Comparison of ENCODE assay signal across 1 cellular context in genomic region chrX:149504226-149504914, GRCh38.
TF ChIP-seq lines count a peak whose summit lies in the region.

No MANE protein-coding gene starts in this region.

TF ChIP-seq in K562, 482 proteins besides CTCF, POLR2A, EP300 and RAD21 (continued from another document):
- TF ChIP-seq ETV6 (IDR thresholded peaks at IDR 0.05; ENCODE audit: borderline replicate concordance in 1 of 2, low read depth in 2 of 2, low read length in 1 of 2) (no peak), ETV6 (CRISPR knock-in tag; IDR thresholded peaks at IDR 0.05; ENCODE audit: borderline replicate concordance) (no peak), LARP7 (IDR thresholded peaks at IDR 0.05) (0 out of 2 replicates have a peak, but pooled peaks have one; percentile 44), ZNF395 (CRISPR knock-in tag; IDR thresholded peaks at IDR 0.05) (no peak), GMEB1 (CRISPR knock-in tag; IDR thresholded peaks at IDR 0.05) (no peak), ZBTB2 (IDR thresholded peaks at IDR 0.05) (no peak), ESRRA (IDR thresholded peaks at IDR 0.05; ENCODE audit: borderline replicate concordance, low read depth) (no peak), ZNF239 (CRISPR knock-in tag; IDR thresholded peaks at IDR 0.05) (no peak), BCOR (IDR thresholded peaks at IDR 0.05) (no peak), HNRNPL (IDR thresholded peaks at IDR 0.05; ENCODE audit: low read depth, low read length) (no peak), TAF15 (IDR thresholded peaks at IDR 0.05; ENCODE audit: low read depth, low read length) (no peak), ZFP36 (IDR thresholded peaks at IDR 0.05; ENCODE audit: low read depth, low read length, partially characterized antibody) (no peak), ZHX1 (conservative IDR thresholded peaks at IDR 0.05; ENCODE audit: low read length) (no peak), EP400 (IDR thresholded peaks at IDR 0.05) (0 out of 2 replicates have a peak, but pooled peaks have one; percentile 29), FOXA3 (CRISPR knock-in tag; conservative IDR thresholded peaks at IDR 0.05 in 1 of 2, IDR thresholded peaks at IDR 0.05 in 1 of 2) (no peak), HDAC1 (IDR thresholded peaks at IDR 0.05) (peak in 1 of 2 experiments; percentile 68; a peak in 2 of 4 replicates), SREBF2 (CRISPR knock-in tag; IDR thresholded peaks at IDR 0.05) (no peak), RBM39 (optimal IDR thresholded peaks at IDR 0.05; ENCODE audit: low read depth, low read length) (no peak), CBX2 (IDR thresholded peaks at IDR 0.05; ENCODE audit: insufficient read depth, low read length, poor library complexity, severe bottlenecking) (no peak), SAFB2 (IDR thresholded peaks at IDR 0.05; ENCODE audit: borderline replicate concordance, low read depth, low read length, severe bottlenecking) (no peak), ATF7 (IDR thresholded peaks at IDR 0.05) (no peak), THAP12 (CRISPR knock-in tag; IDR thresholded peaks at IDR 0.05) (no peak), ZKSCAN1 (IDR thresholded peaks at IDR 0.05; ENCODE audit: low read depth, low read length) (no peak), FOXM1 (IDR thresholded peaks at IDR 0.05; ENCODE audit: low read depth) (no peak), FOXM1 (CRISPR knock-in tag; IDR thresholded peaks at IDR 0.05; ENCODE audit: low read depth) (no peak), ARID1B (IDR thresholded peaks at IDR 0.05) (peak; percentile 20; the same call in 1 of the 2 replicates), ZNF41 (CRISPR knock-in tag; conservative IDR thresholded peaks at IDR 0.05) (no peak), REST (CRISPR knock-in tag; IDR thresholded peaks at IDR 0.05; ENCODE audit: low read depth) (no peak), ZBTB1 (CRISPR knock-in tag; IDR thresholded peaks at IDR 0.05; ENCODE audit: borderline replicate concordance, low read depth) (no peak), ZZZ3 (IDR thresholded peaks at IDR 0.05) (no peak), POLR2B (IDR thresholded peaks at IDR 0.05; ENCODE audit: low read depth, partially characterized antibody) (no peak), PRDM10 (IDR thresholded peaks at IDR 0.05; ENCODE audit: partially characterized antibody) (no peak), THRAP3 (IDR thresholded peaks at IDR 0.05; ENCODE audit: borderline replicate concordance) (peak; percentile 65; the same call in 1 of the 2 replicates)
